In the genomic region with DNA sequence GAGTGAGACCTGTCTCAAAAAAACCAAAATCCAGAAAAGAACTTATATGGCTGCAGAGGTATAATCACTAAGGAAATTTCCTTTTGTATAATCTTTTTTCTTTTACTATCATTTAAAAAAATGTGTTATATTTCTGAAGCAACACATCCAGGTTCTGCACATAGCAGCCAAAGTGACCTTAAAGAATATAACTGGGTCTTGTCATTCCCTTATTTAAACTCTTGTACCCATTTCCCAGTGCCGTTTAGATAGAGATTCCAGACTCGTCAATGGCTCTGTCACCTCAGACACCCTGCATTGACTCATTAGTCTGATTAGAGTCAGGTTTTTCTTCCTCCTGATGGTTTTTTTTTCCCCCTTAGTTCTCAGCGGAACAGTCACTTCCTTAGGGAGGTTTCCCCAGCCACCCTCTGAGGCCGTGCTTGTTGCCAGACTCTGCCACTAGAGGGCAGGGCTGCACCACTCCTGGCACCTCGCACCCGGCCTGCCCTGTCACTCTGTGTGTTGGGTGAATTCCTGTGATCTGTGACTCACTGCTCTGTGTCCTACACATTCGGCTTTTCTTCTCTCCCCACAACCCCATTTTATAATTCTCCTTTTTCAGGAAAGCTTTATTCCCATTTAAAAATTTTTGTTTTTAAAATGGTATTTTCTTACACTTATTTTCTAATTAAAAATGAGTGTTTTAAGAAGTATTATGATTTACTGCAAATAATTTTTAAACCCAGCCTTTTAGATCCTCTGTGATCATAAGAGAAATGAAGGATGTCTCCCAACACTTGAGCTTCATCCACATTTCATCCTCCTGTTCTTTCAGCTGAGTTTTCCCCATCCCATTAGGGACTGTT, we compare ENCODE assay signal across 8 cellular contexts. TPM values are rescaled to one million over a fixed set of nuclear protein-coding genes. Genes with fewer than 3 reads are reported as not detected.
A peak's percentile ranks its signal among the peaks of the same experiment; 100 is the strongest.
DNase-seq lines count a peak whose midpoint lies in the region; ATAC-seq and TF ChIP-seq lines count a peak whose summit lies in the region.

No MANE protein-coding gene starts in this region.

- POLR2A ChIA-PET in A673 (lab: Charles Lee; ENCODE audit: low non-redundant PET): no interaction called here

- no peaks in the 10 kb centered on the region for H3K27me3 ChIP-seq in A673 (replicated peaks; ENCODE audit: insufficient read depth, low read depth, low read length, poor library complexity)

- CTCF ChIA-PET in A673 (lab: Charles Lee): interaction anchor here (1.5 to 1.7 kb wide), 2 partner anchors 17 to 28 kb away, joined by 5 to 8 read pairs; no protein-coding TSS in a partner anchor

- H3K36me3 Mint-ChIP-seq in central memory CD8-positive, alpha-beta T cell (ENCODE audit: insufficient read depth): peaks cover 58% of the 10 kb centered on the region

- H3K9me3 Mint-ChIP-seq in central memory CD8-positive, alpha-beta T cell: no peaks in the 10 kb centered on the region

- intact Hi-C loops in A673 (cut with micrococcal nuclease; ENCODE audit: unreplicated experiment): loop anchor here (2.0 to 5.0 kb wide), 5 partner anchors 30 to 376 kb away; partner anchors contain the start of gene HGFAC

- peaks cover 23% of the 10 kb centered on the region for H3K4me1 ChIP-seq in A673 (ENCODE audit: insufficient read depth, low read length, poor library complexity, severe bottlenecking)

- H3K27ac ChIP-seq in A673 (ENCODE audit: low read depth, low read length, poor library complexity, severe bottlenecking): peak overlapping the region; percentile 82

- H3K4me3 Mint-ChIP-seq in central memory CD8-positive, alpha-beta T cell: no peak overlapping the region

- peak; percentile 95 for ATAC-seq in GM18511 (IDR thresholded peaks at IDR 0.05; ENCODE audit: unreplicated experiment)
- peak; percentile 63 for ATAC-seq in HG03025 (IDR thresholded peaks at IDR 0.05; ENCODE audit: low FRiP score, unreplicated experiment)
- ATAC-seq in central memory CD8-positive, alpha-beta T cell (replicated peaks; ENCODE audit: extremely low read depth, poor library complexity, severe bottlenecking): peak; percentile 92

- H3K4me3 ChIP-seq in A673 (ENCODE audit: low read depth, low read length, poor library complexity, severe bottlenecking): no peak overlapping the region

- H3K27me3 Mint-ChIP-seq in central memory CD8-positive, alpha-beta T cell: no peaks in the 10 kb centered on the region

- no peaks in the 10 kb centered on the region for H3K9me3 ChIP-seq in A673 (ENCODE audit: low read depth, low read length, poor library complexity, severe bottlenecking)

- peak; percentile 93 for DNase-seq in A673 (ENCODE audit: low spot score)
- DNase-seq in NCI-H2196 (lab: John Stamatoyannopoulos, UW; ENCODE audit: unreplicated experiment): peak; percentile 75
- peak; percentile 91 for DNase-seq in activated CD4-positive, CD25-positive, alpha-beta regulatory T cell treated with anti-CD3 and anti-CD28 coated beads, Interleukin-2, amount 50 U/mL, for 72 hours
- DNase-seq in central memory CD8-positive, alpha-beta T cell (ENCODE audit: low spot score in 2 of 2): peak; percentile 71 to 76
- DNase-seq in kidney glomerular epithelial cell (lab: John Stamatoyannopoulos, UW): peak; percentile 92
- DNase-seq in stimulated activated CD4-positive, alpha-beta T cell treated with anti-CD3 and anti-CD28 coated beads, Interleukin-1b, Interleukin-23, amount 100 ng/mL, for 4 hours (ENCODE audit: low read depth in 2 of 2): peak; percentile 89 to 90

- BruUV-seq in A673 (replicated peaks; lab: Mats Ljungman, UMichigan): no TSS peak

- peak overlapping the region; percentile 42 for H3K27ac Mint-ChIP-seq in central memory CD8-positive, alpha-beta T cell (ENCODE audit: low read depth)

- peaks cover 28% of the 10 kb centered on the region for H3K36me3 ChIP-seq in A673 (ENCODE audit: insufficient read depth, low read length, poor library complexity, severe bottlenecking)

- peaks cover 13% of the 10 kb centered on the region for H3K4me1 Mint-ChIP-seq in central memory CD8-positive, alpha-beta T cell

- peak; percentile 99 for TF ChIP-seq CTCF in A673 (conservative IDR thresholded peaks at IDR 0.05; ENCODE audit: low read depth, low read length)

RNA-seq across cellular contexts. Expression of gene HTT, which starts 32.1 kb away (rescaled TPM):
- total RNA-seq in A673 (2021): 66.8 and 86.6 TPM in 2 replicates

RNA-seq across cellular contexts. Expression of gene HTT-AS, which starts 32.2 kb away (rescaled TPM):
- total RNA-seq in A673 (2021): not detected in 2 replicates
